In the genomic region with DNA sequence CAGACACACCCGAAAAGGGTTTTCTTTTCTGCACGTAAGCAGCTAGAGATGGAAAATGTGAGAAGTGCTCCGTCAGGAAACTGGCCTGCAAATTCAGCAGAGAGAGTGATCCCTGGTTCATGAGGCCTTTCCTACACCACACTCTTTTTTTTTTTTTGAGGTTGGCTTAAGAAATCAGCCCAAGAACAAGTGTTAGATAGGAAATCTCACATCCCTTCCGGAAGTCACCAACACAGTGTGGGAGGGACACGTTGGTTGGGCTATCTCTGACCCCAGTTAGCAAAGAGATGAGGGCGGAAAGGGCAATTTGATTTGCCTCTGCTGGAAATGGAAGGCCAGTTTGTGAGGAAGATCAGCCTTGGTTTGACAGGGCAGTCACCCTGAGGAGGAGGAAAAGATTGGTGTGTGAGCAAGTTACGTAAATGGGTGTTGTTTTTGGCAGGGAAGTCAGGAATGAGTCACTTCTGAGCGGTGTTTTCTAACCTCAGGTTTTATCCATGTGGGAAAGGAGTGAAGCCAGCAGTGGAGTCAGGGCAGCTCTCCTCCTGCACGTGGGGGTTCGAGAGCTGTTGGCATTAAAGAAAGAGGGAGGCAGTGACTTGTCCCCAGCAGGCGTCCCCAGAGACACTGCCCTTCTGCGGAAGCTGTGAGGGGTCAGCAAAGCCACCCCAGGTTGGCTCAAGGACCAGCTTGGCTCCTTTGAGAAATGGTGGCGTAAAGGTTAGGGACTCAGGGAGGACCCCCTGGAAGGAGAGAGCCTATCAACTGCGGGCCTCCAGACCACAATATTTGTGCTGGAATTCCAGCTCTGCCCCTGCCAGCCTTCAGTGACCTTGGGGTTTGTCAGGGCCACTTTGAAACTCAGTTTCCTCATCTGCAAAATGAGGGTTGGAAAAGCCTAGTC, we compare ENCODE assay signal across 8 cellular contexts.
DNase-seq lines count a peak whose midpoint lies in the region; ATAC-seq and TF ChIP-seq lines count a peak whose summit lies in the region.

No MANE protein-coding gene starts in this region.

- intact Hi-C loops in left lung (cut with DNase I): no loop called here

- TF ChIP-seq POLR2A in suprapubic skin (IDR thresholded peaks at IDR 0.05): peak in 1 of 2 donors; percentile 22

- DNase-seq in Daoy (ENCODE audit: low read depth): peak; percentile 94
- peak; percentile 97 for DNase-seq in OCI-M1 (lab: John Stamatoyannopoulos, UW)
- DNase-seq in brain microvascular endothelial cell: peak; percentile 99
- peak in 1 of 2 donors; percentile 64 for DNase-seq in left lung
- peak in 1 of 2 donors; percentile 34 for DNase-seq in suprapubic skin (ENCODE audit: low spot score in 2 of 2)
- DNase-seq in NCI-H82 treated with DMSO at 0.1 percent for 48 hours (lab: John Stamatoyannopoulos, UW; ENCODE audit: unreplicated experiment): no peak
- no peak for DNase-seq in effector CD8-positive, alpha-beta T cell (lab: John Stamatoyannopoulos, UW)

- H3K27ac ChIP-seq in brain microvascular endothelial cell: peak overlapping the region; percentile 81
- H3K27ac ChIP-seq in left lung: peak overlapping the region; percentile 79 to 84
- peak overlapping the region; percentile 84 for H3K27ac ChIP-seq in suprapubic skin

- in situ Hi-C loops in brain microvascular endothelial cell (cut with HindIII; ENCODE audit: low pct_ligation_motif_present, low sequenced_read_pairs): no loop called here

- peaks cover 22 to 65% of the 10 kb centered on the region in 2 donors for H3K4me1 ChIP-seq in left lung
- peaks cover 63% of the 10 kb centered on the region for H3K4me1 ChIP-seq in suprapubic skin

- no peak for TF ChIP-seq EP300 in suprapubic skin (IDR thresholded peaks at IDR 0.05)

- 32% methylated on average over 14 of the region's 14 CpGs for WGBS in suprapubic skin

- ATAC-seq in left lung (peak; percentile 87), GM21447 (IDR thresholded peaks at IDR 0.05; ENCODE audit: unreplicated experiment) (no peak)

- no peaks in the 10 kb centered on the region for H3K9me3 ChIP-seq in left lung
- H3K9me3 ChIP-seq in suprapubic skin: no peaks in the 10 kb centered on the region

- H3K27me3 ChIP-seq in brain microvascular endothelial cell (replicated peaks) (no peaks in the 10 kb centered on the region), left lung (no peaks in the 10 kb centered on the region), suprapubic skin (no peaks in the 10 kb centered on the region)

- H3K4me3 ChIP-seq in brain microvascular endothelial cell (ENCODE audit: low read depth, low read length) (no peak overlapping the region), left lung (no peak overlapping the region), suprapubic skin (no peak overlapping the region)

- no peak for TF ChIP-seq CTCF in brain microvascular endothelial cell (IDR thresholded peaks at IDR 0.05; ENCODE audit: low read depth, low read length, missing control alignments)
- TF ChIP-seq CTCF in left lung (IDR thresholded peaks at IDR 0.05): no peak
- TF ChIP-seq CTCF in suprapubic skin (IDR thresholded peaks at IDR 0.05): no peak

- H3K36me3 ChIP-seq in brain microvascular endothelial cell (replicated peaks) (no peaks in the 10 kb centered on the region), left lung (no peaks in the 10 kb centered on the region), suprapubic skin (no peaks in the 10 kb centered on the region)

Comparison
In these comparisons a context has a peak if more than half of its experiments do, and no peak if none do; other contexts are left out.
1. DNase-seq: peak in Daoy (single experiment), OCI-M1 (single experiment) and brain microvascular endothelial cell (single experiment); none in NCI-H82 treated with DMSO at 0.1 percent for 48 hours (single experiment) and effector CD8-positive, alpha-beta T cell (single experiment).
2. Peak in every context shown above with its lines, with median percentiles within 50 percentile points of each other: H3K27ac ChIP-seq.